In genomic region chr9:92146610-92147009, GRCh38 we compare ENCODE assay signal across 11 cellular contexts. TPM values are rescaled to one million over a fixed set of nuclear protein-coding genes. Genes with fewer than 3 reads are reported as not detected.
DNase-seq lines count a peak whose midpoint lies in the region; ATAC-seq, FAIRE-seq and TF ChIP-seq lines count a peak whose summit lies in the region.
"Had no signal": no experiment of that assay in that cellular context is flagged by ENCODE, and none has a peak within 500 bp of the region (broad histone marks: within the 10 kb centered on the region; RNA-seq: fewer than 3 reads in every experiment).

No MANE protein-coding gene starts in this region.

- H3K79me2 ChIP-seq in astrocyte (ENCODE audit: insufficient read depth, low read length), result no peaks in the 10 kb centered on the region

- no peak overlapping the region for H3K4me3 Mint-ChIP-seq in astrocyte (ENCODE audit: unreplicated experiment)
- no peak overlapping the region for H3K4me3 Mint-ChIP-seq in activated naive CD4-positive, alpha-beta T cell treated with anti-CD3 and anti-CD28 coated beads, Interleukin-2, amount 10 ng/mL, durations not matched to agents 7 days and 5 days
- H3K4me3 Mint-ChIP-seq: IgD-negative memory B cell had no signal

- H3K36me3 ChIP-seq in HUES64 (ENCODE audit: insufficient read depth, low read length) (no peaks in the 10 kb centered on the region), astrocyte (ENCODE audit: insufficient read depth, low read length) (no peaks in the 10 kb centered on the region), iPS-20b (ENCODE audit: insufficient read depth, low read depth, low read length) (no peaks in the 10 kb centered on the region), stomach smooth muscle (ENCODE audit: control insufficient read depth in 2 of 2, insufficient read depth in 2 of 2, low read length in 2 of 2) (no peaks in the 10 kb centered on the region)

- H3K9ac ChIP-seq in HUES64 (ENCODE audit: low read depth, low read length), result no peak overlapping the region
- peak overlapping the region; percentile 84 for H3K9ac ChIP-seq in astrocyte (ENCODE audit: low read length)
- H3K9ac ChIP-seq in iPS-20b (ENCODE audit: low read depth, low read length), result no peak overlapping the region
- peak overlapping the region in 1 of 2 donors; percentile 66 for H3K9ac ChIP-seq in stomach smooth muscle (ENCODE audit: low read length in 2 of 2)

- DNase-seq in astrocyte (ENCODE audit: low read depth), result peak; percentile 49
- DNase-seq in stimulated activated CD4-positive, alpha-beta T cell treated with anti-CD3 and anti-CD28 coated beads, Interleukin-4, amount 100 ng/mL, for 24 hours, result no peak
- no peak for DNase-seq in coronary artery (ENCODE audit: low spot score)
- DNase-seq in activated naive CD4-positive, alpha-beta T cell treated with anti-CD3 and anti-CD28 coated beads, Interleukin-2, amount 10 ng/mL, durations not matched to agents 7 days and 5 days, result no peak

- no peak for ATAC-seq in HG03354 (IDR thresholded peaks at IDR 0.05; ENCODE audit: poor library complexity, severe bottlenecking, unreplicated experiment)

- H3K4me3 ChIP-seq in HUES64 (ENCODE audit: low read length) (peak overlapping the region; percentile 18; the same call in 1 of the 2 replicates), astrocyte (ENCODE audit: insufficient read depth, low read depth, low read length) (no peak overlapping the region), iPS-20b (ENCODE audit: low read length) (peak overlapping the region; percentile 13; the same call in 1 of the 2 replicates), stomach smooth muscle (ENCODE audit: low read length in 2 of 2) (no peak overlapping the region), coronary artery (no peak overlapping the region)

- 80% methylated on average over 3 of the region's 3 CpGs for WGBS in HUES64

- peaks cover 6% of the 10 kb centered on the region for H3K9me3 Mint-ChIP-seq in astrocyte (ENCODE audit: unreplicated experiment)
- H3K9me3 Mint-ChIP-seq in activated naive CD4-positive, alpha-beta T cell treated with anti-CD3 and anti-CD28 coated beads, Interleukin-2, amount 10 ng/mL, durations not matched to agents 7 days and 5 days, result no peaks in the 10 kb centered on the region
- H3K9me3 Mint-ChIP-seq: activated CD4-positive, alpha-beta T cell treated with anti-CD3 and anti-CD28 coated beads, Interleukin-2, amount 10 ng/mL, durations not matched to agents 24 days and 14 days; IgD-negative memory B cell had no signal

- H3K4me2 ChIP-seq in astrocyte (ENCODE audit: low read length), result peak overlapping the region; percentile 82

- TF ChIP-seq CTCF in astrocyte (IDR thresholded peaks at IDR 0.05; ENCODE audit: insufficient read depth, low read depth, low read length), result no peak
- no peak for TF ChIP-seq CTCF in coronary artery (IDR thresholded peaks at IDR 0.05)

- H3K36me3 Mint-ChIP-seq in astrocyte (ENCODE audit: low read depth, unreplicated experiment), result peaks cover 6% of the 10 kb centered on the region
- H3K36me3 Mint-ChIP-seq in activated naive CD4-positive, alpha-beta T cell treated with anti-CD3 and anti-CD28 coated beads, Interleukin-2, amount 10 ng/mL, durations not matched to agents 7 days and 5 days, result no peaks in the 10 kb centered on the region

- FAIRE-seq in astrocyte (lab: Jason Lieb, UNC), result no peak
- FAIRE-seq: islet of Langerhans had no signal

- H4K20me1 ChIP-seq in astrocyte (ENCODE audit: insufficient read depth, low read length), result no peaks in the 10 kb centered on the region

- no peaks in the 10 kb centered on the region for H3K9me3 ChIP-seq in HUES64 (ENCODE audit: insufficient read depth, low read depth, low read length)
- no peaks in the 10 kb centered on the region for H3K9me3 ChIP-seq in astrocyte (ENCODE audit: insufficient read depth, low read depth, low read length)
- H3K9me3 ChIP-seq in iPS-20b (ENCODE audit: insufficient read depth, low read depth, low read length), result no peaks in the 10 kb centered on the region
- H3K9me3 ChIP-seq in stomach smooth muscle (ENCODE audit: control insufficient read depth in 2 of 2, low read length in 2 of 2), result no peaks in the 10 kb centered on the region

- CTCF ChIA-PET in activated naive CD4-positive, alpha-beta T cell treated with anti-CD3 and anti-CD28 coated beads, Interleukin-2, amount 10 ng/mL, durations not matched to agents 7 days and 5 days (lab: Charles Lee), result interaction anchor here (4.6 kb wide), 1 partner anchor 8 kb away, joined by 23 read pairs; no protein-coding TSS in a partner anchor

- peaks cover 11% of the 10 kb centered on the region for H3K27me3 ChIP-seq in HUES64 (ENCODE audit: insufficient read depth, low read length)
- no peaks in the 10 kb centered on the region for H3K27me3 ChIP-seq in astrocyte (ENCODE audit: insufficient read depth, low read length)
- H3K27me3 ChIP-seq in iPS-20b (ENCODE audit: insufficient read depth, low read length), result peaks cover 22% of the 10 kb centered on the region
- peaks cover 0 to 1% of the 10 kb centered on the region in 2 donors for H3K27me3 ChIP-seq in stomach smooth muscle (ENCODE audit: control insufficient read depth in 1 of 2, insufficient read depth in 2 of 2, low read length in 2 of 2)

- H3K27me3 Mint-ChIP-seq in astrocyte (ENCODE audit: low read depth, unreplicated experiment), result peaks cover 10% of the 10 kb centered on the region
- H3K27me3 Mint-ChIP-seq in activated naive CD4-positive, alpha-beta T cell treated with anti-CD3 and anti-CD28 coated beads, Interleukin-2, amount 10 ng/mL, durations not matched to agents 7 days and 5 days, result peaks cover 63% of the 10 kb centered on the region

- H2AFZ ChIP-seq in astrocyte (ENCODE audit: low read depth, low read length), result no peak overlapping the region

- H3K4me1 Mint-ChIP-seq in astrocyte (ENCODE audit: low read depth, unreplicated experiment), result peaks cover 13% of the 10 kb centered on the region
- peaks cover 15% of the 10 kb centered on the region for H3K4me1 Mint-ChIP-seq in activated naive CD4-positive, alpha-beta T cell treated with anti-CD3 and anti-CD28 coated beads, Interleukin-2, amount 10 ng/mL, durations not matched to agents 7 days and 5 days
- H3K4me1 Mint-ChIP-seq: IgD-negative memory B cell had no signal

- peaks cover 15% of the 10 kb centered on the region for H3K4me1 ChIP-seq in HUES64 (ENCODE audit: insufficient read depth, low read length)
- H3K4me1 ChIP-seq in astrocyte (ENCODE audit: insufficient read depth, low read length), result peaks cover 23% of the 10 kb centered on the region
- peaks cover 10% of the 10 kb centered on the region; the same call in 1 of the 2 replicates for H3K4me1 ChIP-seq in iPS-20b (ENCODE audit: insufficient read depth, low read length)
- peaks cover 17% of the 10 kb centered on the region for H3K4me1 ChIP-seq in stomach smooth muscle (ENCODE audit: control insufficient read depth, insufficient read depth, low read length)

- H3K27ac ChIP-seq in HUES64 (ENCODE audit: low read depth, low read length) (no peak overlapping the region), astrocyte (ENCODE audit: low read depth, low read length) (peak overlapping the region; percentile 98), iPS-20b (ENCODE audit: low read length) (no peak overlapping the region), stomach smooth muscle (ENCODE audit: low read length) (peak overlapping the region; percentile 67), coronary artery (peak overlapping the region in 1 of 2 donors; percentile 63)

- peak overlapping the region; percentile 99 for H3K27ac Mint-ChIP-seq in astrocyte (ENCODE audit: unreplicated experiment)
- no peak overlapping the region for H3K27ac Mint-ChIP-seq in activated naive CD4-positive, alpha-beta T cell treated with anti-CD3 and anti-CD28 coated beads, Interleukin-2, amount 10 ng/mL, durations not matched to agents 7 days and 5 days
- H3K27ac Mint-ChIP-seq: IgD-negative memory B cell had no signal

RNA-seq across cellular contexts. Expression of gene SPTLC1, which starts 31.4 kb away (rescaled TPM):
- polyA plus RNA-seq in HUES64 (2013, experiment 1 of 2), result 55.3 TPM
- 50.3 TPM for polyA plus RNA-seq in HUES64 (2013, experiment 2 of 2)
- total RNA-seq in astrocyte, result 75.9 and 82.0 TPM in 2 replicates

Comparison
In these comparisons a context has a peak if more than half of its experiments do, and no peak if none do; other contexts are left out.
1. H3K27ac ChIP-seq: peak in astrocyte (single experiment) and stomach smooth muscle (single experiment); none in HUES64 (single experiment) and iPS-20b (single experiment).
2. H3K4me3 ChIP-seq: peak in HUES64 (single experiment) and iPS-20b (single experiment); none in astrocyte (single experiment), stomach smooth muscle (0 of 2) and coronary artery (single experiment).